27 cellular contexts compared by ENCODE assay signal in genomic region chr9:124583134-124583533, GRCh38.
DNase-seq lines count a peak whose midpoint lies in the region; ATAC-seq, FAIRE-seq and TF ChIP-seq lines count a peak whose summit lies in the region.
"Had no signal": no experiment of that assay in that cellular context is flagged by ENCODE, and none has a peak within 500 bp of the region (broad histone marks: within the 10 kb centered on the region; RNA-seq: fewer than 3 reads in every experiment).

No MANE protein-coding gene starts in this region.

- peaks cover 75% of the 10 kb centered on the region for H3K9me3 Mint-ChIP-seq in nephron progenitor cell

- POLR2A ChIA-PET in HepG2 (lab: Yijun Ruan, JAX): interaction anchor here (1.8 kb wide), 1 partner anchor 16 kb away, joined by 4 read pairs; no protein-coding TSS in a partner anchor
- POLR2A ChIA-PET in GM10248 (lab: Yijun Ruan, JAX): no interaction called here

- no peak overlapping the region for H3K4me3 Mint-ChIP-seq in nephron progenitor cell
- H3K4me3 Mint-ChIP-seq: CD4-positive, alpha-beta T cell had no signal

- CTCF ChIA-PET in HepG2 (lab: Yijun Ruan, JAX; ENCODE audit: low intra/inter-chr PET ratio, low total read pairs): no interaction called here
- CTCF ChIA-PET in GM10248 (lab: Yijun Ruan, JAX): no interaction called here

- no peak for FAIRE-seq in HepG2 (lab: Jason Lieb, UNC)
- FAIRE-seq: D721Med had no signal

- no peak overlapping the region for H3K4me2 ChIP-seq in HepG2 (ENCODE audit: low read depth, low read length)
- H3K4me2 ChIP-seq: BLaER1, PC-9 had no signal

- no peak for DNase-seq in HepG2 (ENCODE audit: low spot score)
- DNase-seq in right lobe of liver: no peak
- no peak for DNase-seq in nephron progenitor cell
- DNase-seq in 8988T: no peak
- no peak for DNase-seq in H7
- no peak for DNase-seq in GM10248 (ENCODE audit: extremely low spot score)
- DNase-seq: CD4-positive, alpha-beta T cell; DMS53; Kasumi-1; NCI-H1105; NCI-H146; NCI-H1930; NCI-H2107; NCI-H446 treated with DMSO at 0.1 percent for 48 hours; NCI-H526; NCI-H82; NK-92 treated with Interleukin-12 subunit alpha and Interleukin-12 subunit beta, amount 100 ng/mL, for 24 hours; PC-9; SJCRH30 had no signal

- no peak for TF ChIP-seq EP300 in HepG2 (IDR thresholded peaks at IDR 0.05; ENCODE audit: low read depth in 2 of 2, low read length in 2 of 2)
- TF ChIP-seq EP300 in HepG2 (CRISPR knock-in tag; IDR thresholded peaks at IDR 0.05; ENCODE audit: borderline replicate concordance): no peak

- H3K27ac Mint-ChIP-seq in nephron progenitor cell: peak overlapping the region; percentile 86
- H3K27ac Mint-ChIP-seq: CD4-positive, alpha-beta T cell had no signal

- H3K27me3 Mint-ChIP-seq in nephron progenitor cell (ENCODE audit: low read depth, poor library complexity): peaks cover 3% of the 10 kb centered on the region
- H3K27me3 Mint-ChIP-seq: CD4-positive, alpha-beta T cell had no signal

- H3K79me2 ChIP-seq in HepG2 (ENCODE audit: insufficient read depth, low read length): peaks cover 29% of the 10 kb centered on the region

- no peak overlapping the region for H3K27ac ChIP-seq in HepG2 (ENCODE audit: extremely low read length, insufficient read depth, low read length)
- no peak overlapping the region for H3K27ac ChIP-seq in right lobe of liver
- peak overlapping the region; percentile 6 for H3K27ac ChIP-seq in ectodermal cell (ENCODE audit: insufficient read depth, low read depth, low read length, poor library complexity, severe bottlenecking)
- H3K27ac ChIP-seq: BLaER1, HL-60, PC-9, SJCRH30 had no signal

- TF ChIP-seq POLR2A in HepG2 (IDR thresholded peaks at IDR 0.05; ENCODE audit: insufficient read depth in 1 of 2, low read depth in 2 of 2, low read length in 2 of 2) (no peak), right lobe of liver (IDR thresholded peaks at IDR 0.05) (no peak)

- peaks cover 27% of the 10 kb centered on the region for H3K4me1 Mint-ChIP-seq in nephron progenitor cell

- intact Hi-C loops in HepG2 (cut with micrococcal nuclease; ENCODE audit: unreplicated experiment) (no loop called here), right lobe of liver (cut with DNase I) (no loop called here)

- H3K9me3 ChIP-seq in HepG2 (ENCODE audit: low read length) (no peaks in the 10 kb centered on the region), right lobe of liver (no peaks in the 10 kb centered on the region), ectodermal cell (ENCODE audit: control insufficient read depth, low read length) (peaks cover 2% of the 10 kb centered on the region)
- H3K9me3 ChIP-seq: HAP-1, SJCRH30 had no signal

- peaks cover 20% of the 10 kb centered on the region for H3K4me1 ChIP-seq in HepG2 (ENCODE audit: insufficient read depth, low read length)
- no peaks in the 10 kb centered on the region for H3K4me1 ChIP-seq in right lobe of liver
- H3K4me1 ChIP-seq in ectodermal cell (ENCODE audit: control insufficient read depth, insufficient read depth, low read length): no peaks in the 10 kb centered on the region
- H3K4me1 ChIP-seq: BLaER1, HAP-1, SJCRH30 had no signal

- no peak overlapping the region for H2AFZ ChIP-seq in HepG2 (ENCODE audit: low read length)
- H2AFZ ChIP-seq: PC-9 had no signal

- ATAC-seq in HepG2 (peak; percentile 50; the same call in 2 of the 3 replicates), right lobe of liver (no peak), HG02885 (IDR thresholded peaks at IDR 0.05; ENCODE audit: poor library complexity, unreplicated experiment) (no peak)
- ATAC-seq: Right ventricle myocardium inferior, SK-N-SH treated with all-trans-retinoic acid at 6 μM for 48 hours had no signal

- H3K4me3 ChIP-seq in HepG2 (replicated peaks in 1 of 3; ENCODE audit: insufficient read depth in 1 of 3, low read depth in 2 of 3, low read length in 3 of 3) (no peak overlapping the region), right lobe of liver (no peak overlapping the region), ectodermal cell (ENCODE audit: insufficient read depth, low read depth, low read length) (no peak overlapping the region), H7 (ENCODE audit: insufficient read depth, low read depth, low read length) (no peak overlapping the region)
- H3K4me3 ChIP-seq: BLaER1, HAP-1, PC-9, SJCRH30 had no signal

- in situ Hi-C loops in HepG2 (cut with HindIII; ENCODE audit: extremely low pct_ligation_motif_present, low pct_unique_long_range_greater_than_20kb): no loop called here

- H4K20me1 ChIP-seq in HepG2 (ENCODE audit: insufficient read depth, low read length): no peaks in the 10 kb centered on the region
- H4K20me1 ChIP-seq: BLaER1 had no signal

- TF ChIP-seq CTCF in HepG2 (CRISPR knock-in tag; IDR thresholded peaks at IDR 0.05): no peak
- no peak for TF ChIP-seq CTCF in right lobe of liver (IDR thresholded peaks at IDR 0.05)
- no peak for TF ChIP-seq CTCF in nephron progenitor cell (IDR thresholded peaks at IDR 0.05)
- no peak for TF ChIP-seq CTCF in GM10248 (IDR thresholded peaks at IDR 0.05; ENCODE audit: control extremely low read depth, extremely low read depth, low read depth, missing control alignments)

- H3K27me3 ChIP-seq in HepG2 (ENCODE audit: control insufficient read depth in 1 of 2, insufficient read depth in 2 of 2, low read length in 2 of 2) (no peaks in the 10 kb centered on the region; a peak in 1 of 5 replicates), right lobe of liver (no peaks in the 10 kb centered on the region), ectodermal cell (ENCODE audit: control insufficient read depth, insufficient read depth, low read length, poor library complexity, severe bottlenecking) (no peaks in the 10 kb centered on the region), H7 (ENCODE audit: control insufficient read depth, insufficient read depth, low read length) (no peaks in the 10 kb centered on the region)
- H3K27me3 ChIP-seq: BLaER1, SJCRH30 had no signal

- H3K36me3 ChIP-seq in HepG2 (replicated peaks in 1 of 2; ENCODE audit: control insufficient read depth in 1 of 2, insufficient read depth in 2 of 2, low read length in 2 of 2) (no peaks in the 10 kb centered on the region), right lobe of liver (no peaks in the 10 kb centered on the region), ectodermal cell (ENCODE audit: control insufficient read depth, insufficient read depth, low read length) (peaks cover 8% of the 10 kb centered on the region), H7 (replicated peaks; ENCODE audit: control insufficient read depth, insufficient read depth, low read length) (no peaks in the 10 kb centered on the region)
- H3K36me3 ChIP-seq: BLaER1, HAP-1, SJCRH30 had no signal

- TF ChIP-seq RAD21 in HepG2 (CRISPR knock-in tag; IDR thresholded peaks at IDR 0.05): no peak

- BruUV-seq in HepG2 (replicated peaks; lab: Mats Ljungman, UMichigan): no TSS peak

- no peak overlapping the region for H3K9ac ChIP-seq in HepG2 (ENCODE audit: insufficient read depth, low read depth, low read length)
- H3K9ac ChIP-seq: BLaER1 had no signal

- WGBS in HepG2 (ENCODE audit: low lambda C conversion rate): 75% methylated on average over 1 of the region's 1 CpG
- whole genome bisulfite sequencing in right lobe of liver (ENCODE audit: insufficient coverage, low coverage, low lambda C conversion rate, missing lambda C conversion rate): 57% methylated on average over 1 of the region's 1 CpG
- 81 to 85% methylated on average over 1 of the region's 1 CpG for WGBS in ectodermal cell, 2 experiments

- H3K36me3 Mint-ChIP-seq in nephron progenitor cell (ENCODE audit: low read depth): peaks cover 79% of the 10 kb centered on the region

TF ChIP-seq in HepG2, 621 proteins besides CTCF, POLR2A, EP300 and RAD21 (continues in another document):
- TF ChIP-seq ZNF441 (CRISPR knock-in tag; IDR thresholded peaks at IDR 0.05; ENCODE audit: borderline replicate concordance) (no peak), XBP1 (CRISPR knock-in tag; IDR thresholded peaks at IDR 0.05) (no peak), ZSCAN12 (CRISPR knock-in tag; IDR thresholded peaks at IDR 0.05) (no peak), SAFB2 (CRISPR knock-in tag; IDR thresholded peaks at IDR 0.05; ENCODE audit: borderline replicate concordance, low read depth) (no peak), NR2F2 (IDR thresholded peaks at IDR 0.05; ENCODE audit: borderline replicate concordance, low read depth) (no peak), SNAPC4 (CRISPR knock-in tag; IDR thresholded peaks at IDR 0.05) (no peak), ZC3H13 (CRISPR knock-in tag; IDR thresholded peaks at IDR 0.05) (no peak), YEATS2 (CRISPR knock-in tag; IDR thresholded peaks at IDR 0.05; ENCODE audit: borderline replicate concordance) (no peak), KDM1A (CRISPR knock-in tag; IDR thresholded peaks at IDR 0.05) (no peak)
